Comparison of ENCODE assay signal across 8 cellular contexts in the genomic region with DNA sequence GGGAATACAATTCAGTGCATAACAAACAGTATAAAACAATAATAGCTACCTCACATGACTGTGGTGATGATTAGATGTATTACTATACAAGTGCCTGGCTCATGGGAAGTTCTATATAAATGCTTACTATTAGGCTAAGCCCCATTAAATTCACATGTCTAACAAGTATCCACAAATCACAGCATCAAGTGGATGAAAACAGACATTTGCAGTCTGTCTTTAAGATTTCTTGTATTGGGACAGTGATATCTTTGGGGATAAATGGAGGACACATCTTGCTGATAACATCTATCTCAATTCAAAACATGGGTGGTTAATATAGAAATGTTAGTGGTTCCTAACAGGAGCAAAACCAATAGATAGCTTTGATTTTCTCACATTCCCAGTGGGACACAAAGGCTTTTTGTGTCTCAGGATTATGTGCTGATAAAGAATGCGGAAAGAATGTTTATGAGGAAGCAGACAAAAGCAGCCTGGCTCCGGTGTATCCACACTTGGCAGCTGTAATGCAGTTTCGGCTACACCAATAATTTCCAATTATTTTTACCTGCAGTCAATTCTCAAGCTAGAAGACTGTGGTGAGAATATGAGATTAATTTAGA. TPM values are rescaled to one million over a fixed set of nuclear protein-coding genes. Genes with fewer than 3 reads are reported as not detected.
DNase-seq lines count a peak whose midpoint lies in the region; ATAC-seq and TF ChIP-seq lines count a peak whose summit lies in the region.

No MANE protein-coding gene starts in this region.

- H3K36me3 ChIP-seq in BE2C (no peaks in the 10 kb centered on the region), esophagus squamous epithelium (no peaks in the 10 kb centered on the region)
- no peaks in the 10 kb centered on the region for H3K36me3 ChIP-seq in effector memory CD4-positive, alpha-beta T cell (ENCODE audit: control insufficient read depth, insufficient read depth, low read length)

- H3K9me3 ChIP-seq in BE2C (no peaks in the 10 kb centered on the region), esophagus squamous epithelium (no peaks in the 10 kb centered on the region)
- H3K9me3 ChIP-seq in effector memory CD4-positive, alpha-beta T cell (ENCODE audit: control insufficient read depth, low read length): no peaks in the 10 kb centered on the region

- H3K4me3 ChIP-seq in BE2C (ENCODE audit: low read depth, low read length) (peak overlapping the region; percentile 51), esophagus squamous epithelium (peak overlapping the region; percentile 31 to 62 (median 47))
- no peak overlapping the region for H3K4me3 ChIP-seq in effector memory CD4-positive, alpha-beta T cell (ENCODE audit: insufficient read depth, low read depth, low read length, poor library complexity, severe bottlenecking)

- H3K27ac ChIP-seq in esophagus squamous epithelium: peak overlapping the region; percentile 69 to 86 (median 84)
- H3K27ac ChIP-seq in effector memory CD4-positive, alpha-beta T cell (ENCODE audit: insufficient read depth, low read length, poor library complexity, severe bottlenecking): no peak overlapping the region

- ATAC-seq in HG03460 (IDR thresholded peaks at IDR 0.05; ENCODE audit: unreplicated experiment): no peak
- no peak for ATAC-seq in HG03039 (IDR thresholded peaks at IDR 0.05; ENCODE audit: unreplicated experiment)

- DNase-seq in BE2C (no peak), RPMI7951 (ENCODE audit: low read depth) (peak; percentile 40), esophagus squamous epithelium (lab: John Stamatoyannopoulos, UW) (no peak), nephron progenitor cell (no peak)
- no peak for DNase-seq in activated naive CD4-positive, alpha-beta T cell treated with Interleukin-2 at 50 U/mL for 16 hours
- no peak for DNase-seq in effector memory CD4-positive, alpha-beta T cell

- H3K4me3 Mint-ChIP-seq in nephron progenitor cell: no peak overlapping the region

- H3K4me1 ChIP-seq in BE2C (peaks cover 20% of the 10 kb centered on the region), esophagus squamous epithelium (peaks cover 0 to 30% (median 15%) of the 10 kb centered on the region in 3 donors)
- no peaks in the 10 kb centered on the region for H3K4me1 ChIP-seq in effector memory CD4-positive, alpha-beta T cell (ENCODE audit: control insufficient read depth, insufficient read depth, low read length, poor library complexity, severe bottlenecking)

- H3K27me3 ChIP-seq in BE2C (no peaks in the 10 kb centered on the region), esophagus squamous epithelium (no peaks in the 10 kb centered on the region)
- H3K27me3 ChIP-seq in effector memory CD4-positive, alpha-beta T cell (replicated peaks; ENCODE audit: control insufficient read depth, insufficient read depth, low read length, poor library complexity, severe bottlenecking): no peaks in the 10 kb centered on the region

- H3K9me3 Mint-ChIP-seq in nephron progenitor cell: peaks cover 3% of the 10 kb centered on the region

- TF ChIP-seq CTCF in BE2C (IDR thresholded peaks at IDR 0.05; ENCODE audit: low read depth, low read length): no peak
- no peak for TF ChIP-seq CTCF in esophagus squamous epithelium (IDR thresholded peaks at IDR 0.05)
- TF ChIP-seq CTCF in nephron progenitor cell (IDR thresholded peaks at IDR 0.05): no peak

- TF ChIP-seq POLR2A in esophagus squamous epithelium (IDR thresholded peaks at IDR 0.05): no peak

- peak overlapping the region; percentile 31 for H3K27ac Mint-ChIP-seq in nephron progenitor cell

- H3K36me3 Mint-ChIP-seq in nephron progenitor cell (ENCODE audit: low read depth): peaks cover 27% of the 10 kb centered on the region

- H3K27me3 Mint-ChIP-seq in nephron progenitor cell (ENCODE audit: low read depth, poor library complexity): no peaks in the 10 kb centered on the region

- WGBS in esophagus squamous epithelium, 2 donors: 17 to 22% methylated on average over 3 of the region's 3 CpGs

- intact Hi-C loops in esophagus squamous epithelium (cut with DNase I): no loop called here

- peaks cover 44% of the 10 kb centered on the region for H3K4me1 Mint-ChIP-seq in nephron progenitor cell

RNA-seq across cellular contexts. Expression of gene PTPRK, which starts 29.3 kb away (rescaled TPM):
- 7.5 TPM for polyA plus RNA-seq in BE2C (2012; ENCODE audit: insufficient read depth, insufficient read length, low read depth)
- total RNA-seq in RPMI7951 (2014; rRNA removed; shearing (Covaris generic)): 56.7 and 69.4 TPM in 2 replicates
- 10 to 100 TPM; 10.3 to 36.0 (median 20.5) TPM for total RNA-seq in esophagus squamous epithelium
